11 cellular contexts compared by ENCODE assay signal in genomic region chr16:54178491-54178976, GRCh38.
DNase-seq lines count a peak whose midpoint lies in the region; ATAC-seq and TF ChIP-seq lines count a peak whose summit lies in the region.
"Had no signal": no experiment of that assay in that cellular context is flagged by ENCODE, and none has a peak within 500 bp of the region (broad histone marks: within the 10 kb centered on the region; RNA-seq: fewer than 3 reads in every experiment).

No MANE protein-coding gene starts in this region.

- H3K4me2 ChIP-seq in smooth muscle cell = peak overlapping the region; percentile 63

- DNase-seq in cardiac muscle cell (ENCODE audit: low read depth in 1 of 2, low spot score in 1 of 2) = peak in 1 of 2 donors; percentile 92
- DNase-seq in left cardiac atrium = no peak
- DNase-seq in NCI-H2227 treated with DMSO at 0.1 percent for 48 hours (lab: John Stamatoyannopoulos, UW) = peak; percentile 81
- peak in 1 of 2 donors; percentile 26 for DNase-seq in heart right ventricle
- DNase-seq in smooth muscle cell (lab: John Stamatoyannopoulos, UW; ENCODE audit: unreplicated experiment) = no peak
- DNase-seq in NCI-H226 = no peak
- DNase-seq in HPDE6-E6E7 (ENCODE audit: extremely low spot score) = no peak
- DNase-seq in superior temporal gyrus (ENCODE audit: extremely low spot score) = no peak
- DNase-seq: activated CD8-positive, alpha-beta T cell treated with anti-CD3 and anti-CD28 coated beads, Interleukin-2, amount 10 ng/mL, durations not matched to agents 7 days and 5 days; H7 had no signal

- H3K4me3 ChIP-seq in cardiac muscle cell = no peak overlapping the region
- H3K4me3 ChIP-seq in heart right ventricle = no peak overlapping the region
- no peak overlapping the region for H3K4me3 ChIP-seq in smooth muscle cell
- H3K4me3 ChIP-seq: tibial nerve had no signal

- H3K4me1 ChIP-seq in cardiac muscle cell (ENCODE audit: low read depth) = peaks cover 60% of the 10 kb centered on the region
- peaks cover 0 to 15% (median 0%) of the 10 kb centered on the region in 9 donors for H3K4me1 ChIP-seq in heart right ventricle
- peaks cover 44% of the 10 kb centered on the region for H3K4me1 ChIP-seq in smooth muscle cell (ENCODE audit: low read depth)

- WGBS in heart right ventricle, 2 donors = 25 to 38% methylated on average over 7 of the region's 7 CpGs
- 7% methylated on average over 6 of the region's 7 CpGs for WGBS in smooth muscle cell (ENCODE audit: low lambda C conversion rate)

- ATAC-seq in left cardiac atrium (no peak), heart right ventricle (peak in 7 of 8 donors; percentile 50 to 88 (median 76))
- ATAC-seq: activated CD8-positive, alpha-beta T cell treated with anti-CD3 and anti-CD28 coated beads, Interleukin-2, amount 10 ng/mL, durations not matched to agents 7 days and 5 days had no signal

- no peaks in the 10 kb centered on the region for H4K20me1 ChIP-seq in smooth muscle cell (ENCODE audit: low read depth)

- H3K27ac ChIP-seq in cardiac muscle cell (peak overlapping the region; percentile 90), heart right ventricle (peak overlapping the region in 5 of 10 donors; percentile 25 to 63 (median 48)), smooth muscle cell (ENCODE audit: low read depth) (no peak overlapping the region)
- H3K27ac ChIP-seq: tibial nerve had no signal

- peak overlapping the region; percentile 59 for H2AFZ ChIP-seq in smooth muscle cell (ENCODE audit: low read depth)

- H3K27me3 ChIP-seq in cardiac muscle cell (no peaks in the 10 kb centered on the region), heart right ventricle (peaks cover 0 to 30% (median 4%) of the 10 kb centered on the region in 7 donors), smooth muscle cell (ENCODE audit: low read depth) (no peaks in the 10 kb centered on the region)

- peaks cover 19% of the 10 kb centered on the region for H3F3A ChIP-seq in smooth muscle cell (ENCODE audit: low read depth)

- no peaks in the 10 kb centered on the region for H3K79me2 ChIP-seq in smooth muscle cell (ENCODE audit: low read depth)

- no peaks in the 10 kb centered on the region for H3K9me3 ChIP-seq in cardiac muscle cell (ENCODE audit: low read depth)
- H3K9me3 ChIP-seq in heart right ventricle = no peaks in the 10 kb centered on the region
- H3K9me3 ChIP-seq in smooth muscle cell (replicated peaks; ENCODE audit: low read depth) = no peaks in the 10 kb centered on the region
- H3K9me3 ChIP-seq: tibial nerve had no signal

- H3K36me3 ChIP-seq in cardiac muscle cell = no peaks in the 10 kb centered on the region
- no peaks in the 10 kb centered on the region for H3K36me3 ChIP-seq in heart right ventricle
- H3K36me3 ChIP-seq in smooth muscle cell (ENCODE audit: low read depth) = no peaks in the 10 kb centered on the region
- H3K36me3 ChIP-seq: tibial nerve had no signal

- TF ChIP-seq CTCF in cardiac muscle cell (IDR thresholded peaks at IDR 0.05; ENCODE audit: low read depth, low read length) (no peak), heart right ventricle (IDR thresholded peaks at IDR 0.05) (no peak), smooth muscle cell (IDR thresholded peaks at IDR 0.05; ENCODE audit: borderline replicate concordance, insufficient read depth, poor library complexity, severe bottlenecking) (no peak)

- intact Hi-C loops in left cardiac atrium (cut with DNase I) (no loop called here), heart right ventricle (cut with DNase I) (no loop called here)

- no peak overlapping the region for H3K9ac ChIP-seq in smooth muscle cell (ENCODE audit: low read depth)

Comparison
In these comparisons a context has a peak if more than half of its experiments do, and no peak if none do; other contexts are left out.
1. ATAC-seq: peak in heart right ventricle (7 of 8); none in left cardiac atrium (0 of 2).